Comparison of ENCODE assay signal across 8 cellular contexts in genomic region chr1:2228684-2229031, GRCh38. TPM values are rescaled to one million over a fixed set of nuclear protein-coding genes. Genes with fewer than 3 reads are reported as not detected.
DNase-seq lines count a peak whose midpoint lies in the region; ATAC-seq and TF ChIP-seq lines count a peak whose summit lies in the region.

No MANE protein-coding gene starts in this region.

- peak overlapping the region; percentile 87 to 89 for H3K4me3 Mint-ChIP-seq in effector memory CD8-positive, alpha-beta T cell
- peak overlapping the region; percentile 91 for H3K4me3 Mint-ChIP-seq in natural killer cell treated with Interleukin-12 subunit alpha and Interleukin-12 subunit beta and Interleukin-15 and Interleukin-18, amount 100 ng/mL, for 72 hours

- H3K27me3 Mint-ChIP-seq in effector memory CD8-positive, alpha-beta T cell = no peaks in the 10 kb centered on the region
- peaks cover 0 to 2% of the 10 kb centered on the region in 2 donors for H3K27me3 Mint-ChIP-seq in natural killer cell treated with Interleukin-12 subunit alpha and Interleukin-12 subunit beta and Interleukin-15 and Interleukin-18, amount 100 ng/mL, for 72 hours

- TF ChIP-seq CTCF in GM10266 (IDR thresholded peaks at IDR 0.05; ENCODE audit: control insufficient read depth, insufficient read depth, low read depth, missing control alignments) (no peak), PC-3 (conservative IDR thresholded peaks at IDR 0.05; ENCODE audit: low read depth, low read length) (no peak)

- CTCF ChIA-PET in PC-3 (lab: Charles Lee) = interaction anchor here (0.6 to 1.5 kb wide), 4 partner anchors 30 to 153 kb away, joined by 3 to 8 read pairs (median 4); partner anchors contain the start of gene FAAP20

- intact Hi-C loops in PC-3 (cut with micrococcal nuclease) = no loop called here

- peak overlapping the region; percentile 82 for H3K9ac ChIP-seq in PC-3 (ENCODE audit: low read length)

- H3K27ac ChIP-seq in PC-3 (ENCODE audit: low read length) = no peak overlapping the region

- H4K20me1 ChIP-seq in PC-3 (ENCODE audit: low read length) = peaks cover 49% of the 10 kb centered on the region

- no peaks in the 10 kb centered on the region for H3K27me3 ChIP-seq in PC-3 (ENCODE audit: low read length)

- H3K9me3 ChIP-seq in PC-3 (ENCODE audit: low read length) = no peaks in the 10 kb centered on the region

- peak overlapping the region; percentile 80 for H3K4me3 ChIP-seq in PC-3 (ENCODE audit: low read length)

- peak overlapping the region; percentile 96 to 99 for H3K27ac Mint-ChIP-seq in effector memory CD8-positive, alpha-beta T cell
- peak overlapping the region in 1 of 2 donors; percentile 65 for H3K27ac Mint-ChIP-seq in natural killer cell treated with Interleukin-12 subunit alpha and Interleukin-12 subunit beta and Interleukin-15 and Interleukin-18, amount 100 ng/mL, for 72 hours

- no peaks in the 10 kb centered on the region for H3K9me2 ChIP-seq in PC-3 (replicated peaks; ENCODE audit: low read length)

- H2AFZ ChIP-seq in PC-3 (ENCODE audit: low read length) = no peak overlapping the region

- no peaks in the 10 kb centered on the region for H3K36me3 ChIP-seq in PC-3 (ENCODE audit: low read depth, low read length)

- POLR2A ChIA-PET in PC-3 (lab: Charles Lee; ENCODE audit: unreplicated experiment) = interaction anchor here (0.9 to 1.6 kb wide), 3 partner anchors 20 to 29 kb away, joined by 3 to 10 read pairs (median 6); no protein-coding TSS in a partner anchor

- DNase-seq in GM10266 (ENCODE audit: extremely low spot score) = peak; percentile 66
- peak; percentile 42 for DNase-seq in PC-3
- no peak for DNase-seq in effector memory CD8-positive, alpha-beta T cell
- no peak for DNase-seq in natural killer cell treated with Interleukin-12 subunit alpha and Interleukin-12 subunit beta and Interleukin-15 and Interleukin-18, amount 100 ng/mL, for 72 hours (ENCODE audit: low spot score)
- DNase-seq in NCI-H2029 treated with DMSO at 0.1 percent for 48 hours (lab: John Stamatoyannopoulos, UW) = no peak
- no peak for DNase-seq in iPS-NIHi11 (ENCODE audit: low spot score)
- no peak for DNase-seq in NCI-H526 treated with DMSO at 0.1 percent for 48 hours (lab: John Stamatoyannopoulos, UW)

- H3K4me1 Mint-ChIP-seq in effector memory CD8-positive, alpha-beta T cell (ENCODE audit: low read depth in 2 of 2) = peaks cover 41 to 45% of the 10 kb centered on the region in 2 donors
- peaks cover 36 to 37% of the 10 kb centered on the region in 2 donors for H3K4me1 Mint-ChIP-seq in natural killer cell treated with Interleukin-12 subunit alpha and Interleukin-12 subunit beta and Interleukin-15 and Interleukin-18, amount 100 ng/mL, for 72 hours (ENCODE audit: low read depth in 2 of 2)

- no peaks in the 10 kb centered on the region for H3K9me3 Mint-ChIP-seq in effector memory CD8-positive, alpha-beta T cell
- no peaks in the 10 kb centered on the region for H3K9me3 Mint-ChIP-seq in natural killer cell treated with Interleukin-12 subunit alpha and Interleukin-12 subunit beta and Interleukin-15 and Interleukin-18, amount 100 ng/mL, for 72 hours

- peak overlapping the region; percentile 96 for H3K4me2 ChIP-seq in PC-3 (ENCODE audit: low read length)

- peaks cover 56% of the 10 kb centered on the region for H3K79me2 ChIP-seq in PC-3 (ENCODE audit: low read length)

- ATAC-seq in PC-3 (no peak), HG03571 (IDR thresholded peaks at IDR 0.05; ENCODE audit: unreplicated experiment) (no peak)
- no peak for ATAC-seq in effector memory CD8-positive, alpha-beta T cell (replicated peaks)
- ATAC-seq in natural killer cell treated with Interleukin-12 subunit alpha and Interleukin-12 subunit beta and Interleukin-15 and Interleukin-18, amount 100 ng/mL, for 72 hours = no peak

- H3K4me1 ChIP-seq in PC-3 (ENCODE audit: insufficient read depth, low read length) = peaks cover 29% of the 10 kb centered on the region

- no TSS peak for BruUV-seq in PC-3 (replicated peaks; lab: Mats Ljungman, UMichigan)

- no peaks in the 10 kb centered on the region for H3F3A ChIP-seq in PC-3 (ENCODE audit: low read length, unreplicated experiment)

- H3K36me3 Mint-ChIP-seq in effector memory CD8-positive, alpha-beta T cell (ENCODE audit: insufficient read depth) = peaks cover 69% of the 10 kb centered on the region
- H3K36me3 Mint-ChIP-seq in natural killer cell treated with Interleukin-12 subunit alpha and Interleukin-12 subunit beta and Interleukin-15 and Interleukin-18, amount 100 ng/mL, for 72 hours = no peaks in the 10 kb centered on the region

RNA-seq across cellular contexts. Expression of gene SKI, which starts 0.5 kb away (rescaled TPM):
- 28.3 and 61.7 TPM in 2 replicates for total RNA-seq in PC-3 (2014; rRNA removed)
- 10 to 100 TPM; 16.5 to 42.7 TPM for total RNA-seq in natural killer cell treated with Interleukin-12 subunit alpha and Interleukin-12 subunit beta and Interleukin-15 and Interleukin-18, amount 100 ng/mL, for 72 hours

RNA-seq across cellular contexts. Expression of gene FAAP20, which starts 34.1 kb away (rescaled TPM):
- total RNA-seq in PC-3 (2014; rRNA removed) = 114 and 148 TPM in 2 replicates
- total RNA-seq in natural killer cell treated with Interleukin-12 subunit alpha and Interleukin-12 subunit beta and Interleukin-15 and Interleukin-18, amount 100 ng/mL, for 72 hours = 10 to 100 TPM; 43.4 to 61.8 TPM

Comparison
In these comparisons a context has a peak if more than half of its experiments do, and no peak if none do; other contexts are left out.
1. DNase-seq: peak in GM10266 (single experiment) and PC-3 (single experiment); none in effector memory CD8-positive, alpha-beta T cell (0 of 3), natural killer cell treated with Interleukin-12 subunit alpha and Interleukin-12 subunit beta and Interleukin-15 and Interleukin-18, amount 100 ng/mL, for 72 hours (single experiment), NCI-H2029 treated with DMSO at 0.1 percent for 48 hours (single experiment), iPS-NIHi11 (single experiment) and NCI-H526 treated with DMSO at 0.1 percent for 48 hours (single experiment).